ENCODE assay signal across 17 cellular contexts in genomic region chr22:49850021-49850911, GRCh38. TPM values are rescaled to one million over a fixed set of nuclear protein-coding genes. Genes with fewer than 3 reads are reported as not detected.
DNase-seq lines count a peak whose midpoint lies in the region; ATAC-seq, FAIRE-seq and TF ChIP-seq lines count a peak whose summit lies in the region.
"Had no signal": no experiment of that assay in that cellular context is flagged by ENCODE, and none has a peak within 500 bp of the region (broad histone marks: within the 10 kb centered on the region; RNA-seq: fewer than 3 reads in every experiment).

No MANE protein-coding gene starts in this region.

- H3K27me3 Mint-ChIP-seq in activated CD8-positive, alpha-beta memory T cell treated with anti-CD3 and anti-CD28 coated beads, Interleukin-2, amount 10 ng/mL, durations not matched to agents 7 days and 5 days, result peaks cover 45% of the 10 kb centered on the region
- H3K27me3 Mint-ChIP-seq in T-helper 17 cell, result no peaks in the 10 kb centered on the region

- H3F3A ChIP-seq in smooth muscle cell (ENCODE audit: low read depth), result no peaks in the 10 kb centered on the region

- H3K36me3 ChIP-seq in iPS-15b (ENCODE audit: control insufficient read depth, insufficient read depth, low read length) (no peaks in the 10 kb centered on the region), smooth muscle cell (ENCODE audit: low read depth) (no peaks in the 10 kb centered on the region), testis (ENCODE audit: low read depth, missing control alignments) (no peaks in the 10 kb centered on the region)
- H3K36me3 ChIP-seq: heart right ventricle, MG63, vagina had no signal

- WGBS in smooth muscle cell (ENCODE audit: low lambda C conversion rate), result 48% methylated on average over 31 of the region's 31 CpGs
- WGBS in testis, 2 donors, result 48 to 82% methylated on average over 6 to 29 of the region's 31 CpGs

- H3K36me3 Mint-ChIP-seq in activated CD8-positive, alpha-beta memory T cell treated with anti-CD3 and anti-CD28 coated beads, Interleukin-2, amount 10 ng/mL, durations not matched to agents 7 days and 5 days, result no peaks in the 10 kb centered on the region
- H3K36me3 Mint-ChIP-seq in T-helper 17 cell (ENCODE audit: low read depth), result no peaks in the 10 kb centered on the region

- H3K4me2 ChIP-seq in smooth muscle cell, result peak overlapping the region; percentile 92

- H3K27ac Mint-ChIP-seq in activated CD8-positive, alpha-beta memory T cell treated with anti-CD3 and anti-CD28 coated beads, Interleukin-2, amount 10 ng/mL, durations not matched to agents 7 days and 5 days, result no peak overlapping the region
- no peak overlapping the region for H3K27ac Mint-ChIP-seq in T-helper 17 cell

- CTCF ChIA-PET in activated CD8-positive, alpha-beta memory T cell treated with anti-CD3 and anti-CD28 coated beads, Interleukin-2, amount 10 ng/mL, durations not matched to agents 7 days and 5 days (lab: Charles Lee), result no interaction called here

- peaks cover 27% of the 10 kb centered on the region for H3K4me1 Mint-ChIP-seq in activated CD8-positive, alpha-beta memory T cell treated with anti-CD3 and anti-CD28 coated beads, Interleukin-2, amount 10 ng/mL, durations not matched to agents 7 days and 5 days
- peaks cover 24% of the 10 kb centered on the region for H3K4me1 Mint-ChIP-seq in T-helper 17 cell

- peaks cover 68% of the 10 kb centered on the region for H3K27me3 ChIP-seq in iPS-15b (ENCODE audit: control insufficient read depth, insufficient read depth, low read length)
- peaks cover 73% of the 10 kb centered on the region for H3K27me3 ChIP-seq in smooth muscle cell (ENCODE audit: low read depth)
- H3K27me3 ChIP-seq in testis, result no peaks in the 10 kb centered on the region

- TF ChIP-seq POLR2A in GM12892 (IDR thresholded peaks at IDR 0.05; ENCODE audit: low read depth, low read length), result no peak
- no peak for TF ChIP-seq POLR2A in testis (IDR thresholded peaks at IDR 0.05)

- TF ChIP-seq CTCF in smooth muscle cell (IDR thresholded peaks at IDR 0.05; ENCODE audit: borderline replicate concordance, insufficient read depth, poor library complexity, severe bottlenecking) (no peak), testis (IDR thresholded peaks at IDR 0.05) (no peak)

- H3K4me1 ChIP-seq in iPS-15b (ENCODE audit: control insufficient read depth, insufficient read depth, low read length) (peaks cover 3% of the 10 kb centered on the region), smooth muscle cell (ENCODE audit: low read depth) (peaks cover 22% of the 10 kb centered on the region), testis (peaks cover 19% of the 10 kb centered on the region)

- intact Hi-C loops in testis (cut with DNase I; ENCODE audit: low total_unique reads), result no loop called here

- peaks cover 12% of the 10 kb centered on the region for H3K79me2 ChIP-seq in smooth muscle cell (ENCODE audit: low read depth)

- DNase-seq in activated CD8-positive, alpha-beta memory T cell treated with anti-CD3 and anti-CD28 coated beads, Interleukin-2, amount 10 ng/mL, durations not matched to agents 7 days and 5 days, result no peak
- no peak for DNase-seq in activated CD8-positive, alpha-beta memory T cell treated with anti-CD3 and anti-CD28 coated beads for 24 hours
- DNase-seq in T-helper 17 cell, result no peak
- DNase-seq in smooth muscle cell (lab: John Stamatoyannopoulos, UW; ENCODE audit: unreplicated experiment), result no peak
- no peak for DNase-seq in GM12892 (ENCODE audit: insufficient read length)
- DNase-seq in testis, result no peak
- DNase-seq: ACHN, DND-41, heart right ventricle, mesendoderm, MG63, NCI-H226, SW 1271 had no signal

- H3K27ac ChIP-seq in smooth muscle cell (ENCODE audit: low read depth), result no peak overlapping the region
- H3K27ac ChIP-seq in testis, result no peak overlapping the region
- H3K27ac ChIP-seq: heart right ventricle, vagina had no signal

- H3K9me3 Mint-ChIP-seq in activated CD8-positive, alpha-beta memory T cell treated with anti-CD3 and anti-CD28 coated beads, Interleukin-2, amount 10 ng/mL, durations not matched to agents 7 days and 5 days (ENCODE audit: low read depth), result no peaks in the 10 kb centered on the region

- peak overlapping the region; percentile 46 for H3K4me3 Mint-ChIP-seq in activated CD8-positive, alpha-beta memory T cell treated with anti-CD3 and anti-CD28 coated beads, Interleukin-2, amount 10 ng/mL, durations not matched to agents 7 days and 5 days
- peak overlapping the region; percentile 77 for H3K4me3 Mint-ChIP-seq in T-helper 17 cell

- no peak for FAIRE-seq in GM12892 (lab: Jason Lieb, UNC)
- FAIRE-seq: endothelial cell of umbilical vein had no signal

- H3K9me3 ChIP-seq in T-helper 17 cell (ENCODE audit: control insufficient read depth, low read length, poor library complexity, severe bottlenecking), result no peaks in the 10 kb centered on the region
- no peaks in the 10 kb centered on the region for H3K9me3 ChIP-seq in iPS-15b (ENCODE audit: control insufficient read depth, insufficient read depth, low read length)
- no peaks in the 10 kb centered on the region for H3K9me3 ChIP-seq in smooth muscle cell (replicated peaks; ENCODE audit: low read depth)
- H3K9me3 ChIP-seq in testis, result no peaks in the 10 kb centered on the region
- H3K9me3 ChIP-seq: heart right ventricle, MG63, vagina had no signal

- no peak for ATAC-seq in activated CD8-positive, alpha-beta memory T cell treated with anti-CD3 and anti-CD28 coated beads, Interleukin-2, amount 10 ng/mL, durations not matched to agents 7 days and 5 days
- ATAC-seq in T-helper 17 cell (no peak), HG02678 (IDR thresholded peaks at IDR 0.05; ENCODE audit: unreplicated experiment) (no peak)
- ATAC-seq: heart right ventricle had no signal

- H4K20me1 ChIP-seq in smooth muscle cell (ENCODE audit: low read depth), result peaks cover 11% of the 10 kb centered on the region

- peak overlapping the region; percentile 59 for H3K4me3 ChIP-seq in iPS-15b (ENCODE audit: low read depth, low read length)
- no peak overlapping the region for H3K4me3 ChIP-seq in smooth muscle cell
- no peak overlapping the region for H3K4me3 ChIP-seq in testis
- H3K4me3 ChIP-seq: MG63 had no signal

- H3K9ac ChIP-seq in iPS-15b (ENCODE audit: low read depth, low read length) (no peak overlapping the region), smooth muscle cell (ENCODE audit: low read depth) (no peak overlapping the region)

- no peak overlapping the region for H2AFZ ChIP-seq in smooth muscle cell (ENCODE audit: low read depth)

RNA-seq across cellular contexts. Expression of gene ZBED4, which starts 3.4 kb away (rescaled TPM):
- total RNA-seq in activated CD8-positive, alpha-beta memory T cell treated with anti-CD3 and anti-CD28 coated beads, Interleukin-2, amount 10 ng/mL, durations not matched to agents 7 days and 5 days, result 10 to 100 TPM; 24.1 to 25.7 TPM
- total RNA-seq in T-helper 17 cell, result 10 to 100 TPM; 15.4 to 20.4 TPM
- total RNA-seq in smooth muscle cell, result 16.6 and 16.8 TPM in 2 replicates
- polyA plus RNA-seq in smooth muscle cell, result 12.1 and 13.1 TPM in 2 replicates
- 11.3 TPM for polyA plus RNA-seq in GM12892 (2012; ENCODE audit: missing spikeins)
- 10 to 100 TPM; 17.2 to 18.2 TPM for total RNA-seq in testis
- 9.1 TPM for polyA plus RNA-seq in testis (ENCODE audit: insufficient read depth, low read depth, low replicate concordance)

RNA-seq across cellular contexts. Expression of gene BRD1, which starts 22.6 kb away (rescaled TPM):
- 10 to 100 TPM; 49.9 to 56.6 TPM for total RNA-seq in activated CD8-positive, alpha-beta memory T cell treated with anti-CD3 and anti-CD28 coated beads, Interleukin-2, amount 10 ng/mL, durations not matched to agents 7 days and 5 days
- total RNA-seq in T-helper 17 cell (100 to 1,000 TPM; 127 to 153 TPM), smooth muscle cell (18.3 and 20.5 TPM in 2 replicates), testis (100 to 1,000 TPM; 113 to 122 TPM)
- polyA plus RNA-seq in smooth muscle cell (15.0 and 21.6 TPM in 2 replicates), testis (ENCODE audit: insufficient read depth, low read depth, low replicate concordance) (114 TPM)
- 8.5 TPM for polyA plus RNA-seq in GM12892 (2012; ENCODE audit: missing spikeins)
